In the genomic region with DNA sequence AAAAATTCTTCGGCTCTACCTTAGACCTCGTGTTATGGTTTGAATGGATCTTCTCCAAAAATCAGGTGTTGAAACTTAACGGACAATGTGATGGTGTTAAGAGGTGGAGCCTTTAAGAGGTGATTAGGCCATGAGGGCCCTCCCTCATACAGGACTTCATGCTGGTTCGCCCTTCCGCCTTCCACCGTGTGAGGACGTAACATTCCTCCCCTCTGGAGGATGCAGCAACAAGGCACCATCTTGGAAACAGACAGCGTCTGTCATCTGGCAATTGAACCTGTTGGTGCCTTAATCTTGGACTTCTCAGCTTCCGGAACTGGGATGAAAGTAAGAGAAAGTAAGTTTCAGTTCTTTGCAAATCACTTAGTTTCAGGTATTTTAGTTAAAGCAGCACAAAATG, we compare ENCODE assay signal across 15 cellular contexts.
DNase-seq lines count a peak whose midpoint lies in the region; ATAC-seq and TF ChIP-seq lines count a peak whose summit lies in the region.
"Had no signal": no experiment of that assay in that cellular context is flagged by ENCODE, and none has a peak within 500 bp of the region (broad histone marks: within the 10 kb centered on the region; RNA-seq: fewer than 3 reads in every experiment).

No MANE protein-coding gene starts in this region.

- peaks cover 32% of the 10 kb centered on the region for H3K27me3 Mint-ChIP-seq in endodermal cell (ENCODE audit: insufficient read depth)

- 47 to 62% methylated on average over 9 of the region's 9 CpGs for WGBS in endodermal cell (ENCODE audit: insufficient coverage in 1 of 2, insufficient read length in 1 of 2), 2 experiments
- no CpG with 5 or more reads among the region's 9 CpGs for WGBS in mesendoderm (ENCODE audit: extremely low coverage, insufficient coverage, low lambda C conversion rate)
- 70 to 81% (median 73%) methylated on average over 9 of the region's 9 CpGs for WGBS in psoas muscle, 3 donors

- intact Hi-C loops in psoas muscle (cut with DNase I): no loop called here

- no peak overlapping the region for H2AK5ac ChIP-seq in mesendoderm (ENCODE audit: low read length)

- no peak overlapping the region for H3K4me2 ChIP-seq in mesendoderm (ENCODE audit: low read length)
- H3K4me2 ChIP-seq: BLaER1 treated with 17β-estradiol and CSF1 and Interleukin-3, amounts not matched to agents 10 nM and 100 nM had no signal

- no peaks in the 10 kb centered on the region for H3K9me3 ChIP-seq in HUES48 (ENCODE audit: control insufficient read depth, insufficient read depth, low read length)
- H3K9me3 ChIP-seq in endodermal cell (ENCODE audit: control insufficient read depth, low read length): no peaks in the 10 kb centered on the region
- no peaks in the 10 kb centered on the region for H3K9me3 ChIP-seq in psoas muscle
- H3K9me3 ChIP-seq: BLaER1 treated with 17β-estradiol and CSF1 and Interleukin-3, amounts not matched to agents 10 nM and 100 nM had no signal

- peaks cover 27% of the 10 kb centered on the region for H3K27me3 ChIP-seq in HUES48 (ENCODE audit: control insufficient read depth, insufficient read depth, low read length)
- no peaks in the 10 kb centered on the region for H3K27me3 ChIP-seq in endodermal cell (ENCODE audit: control insufficient read depth, insufficient read depth, low read length, poor library complexity, severe bottlenecking)
- H3K27me3 ChIP-seq in mesendoderm (ENCODE audit: insufficient read depth, low read length, poor library complexity): no peaks in the 10 kb centered on the region
- no peaks in the 10 kb centered on the region for H3K27me3 ChIP-seq in psoas muscle (ENCODE audit: insufficient read depth in 3 of 3, low read length in 2 of 3)
- H3K27me3 ChIP-seq: BLaER1 treated with 17β-estradiol and CSF1 and Interleukin-3, amounts not matched to agents 10 nM and 100 nM had no signal

- H3K4me3 ChIP-seq in HUES48 (ENCODE audit: low read depth, low read length) (peak overlapping the region; percentile 40), endodermal cell (ENCODE audit: low read length) (no peak overlapping the region), mesendoderm (ENCODE audit: low read length) (no peak overlapping the region), psoas muscle (no peak overlapping the region)
- H3K4me3 ChIP-seq: BLaER1 treated with 17β-estradiol and CSF1 and Interleukin-3, amounts not matched to agents 10 nM and 100 nM; GM12878 had no signal

- H3K36me3 ChIP-seq in HUES48 (ENCODE audit: control insufficient read depth, insufficient read depth, low read length): no peaks in the 10 kb centered on the region
- H3K36me3 ChIP-seq in endodermal cell (ENCODE audit: control insufficient read depth, insufficient read depth, low read length): no peaks in the 10 kb centered on the region
- no peaks in the 10 kb centered on the region for H3K36me3 ChIP-seq in mesendoderm (ENCODE audit: control insufficient read depth, insufficient read depth, low read length)
- H3K36me3 ChIP-seq in psoas muscle (ENCODE audit: insufficient read depth in 1 of 2, low read depth in 1 of 2): no peaks in the 10 kb centered on the region
- H3K36me3 ChIP-seq: BLaER1 treated with 17β-estradiol and CSF1 and Interleukin-3, amounts not matched to agents 10 nM and 100 nM had no signal

- peak overlapping the region; percentile 5 for H3K4me3 Mint-ChIP-seq in endodermal cell
- H3K4me3 Mint-ChIP-seq: CD4-positive, CD25-positive, alpha-beta regulatory T cell; HFFc6 had no signal

- peak overlapping the region; percentile 33 for H3K27ac Mint-ChIP-seq in endodermal cell
- H3K27ac Mint-ChIP-seq: HFFc6 had no signal

- no peak overlapping the region for H3K4ac ChIP-seq in mesendoderm (ENCODE audit: low read depth, low read length)

- H3K36me3 Mint-ChIP-seq in endodermal cell (ENCODE audit: low read depth): no peaks in the 10 kb centered on the region
- H3K36me3 Mint-ChIP-seq: CD4-positive, CD25-positive, alpha-beta regulatory T cell had no signal

- H2BK15ac ChIP-seq in mesendoderm (replicated peaks; ENCODE audit: low read depth): no peak overlapping the region

- H3K9me3 Mint-ChIP-seq in endodermal cell: no peaks in the 10 kb centered on the region
- H3K9me3 Mint-ChIP-seq: HFFc6 had no signal

- no peak overlapping the region for H4K8ac ChIP-seq in mesendoderm (ENCODE audit: low read depth, low read length)

- no peaks in the 10 kb centered on the region for H3K79me1 ChIP-seq in mesendoderm (ENCODE audit: low read length)

- ATAC-seq in psoas muscle (no peak), GM21367 (IDR thresholded peaks at IDR 0.05; ENCODE audit: unreplicated experiment) (no peak)
- ATAC-seq: GM12878 had no signal

- H3K4me1 ChIP-seq in HUES48 (ENCODE audit: control insufficient read depth, insufficient read depth, low read length) (peaks cover 25% of the 10 kb centered on the region), endodermal cell (ENCODE audit: control insufficient read depth, insufficient read depth, low read length) (peaks cover 10% of the 10 kb centered on the region), mesendoderm (ENCODE audit: control insufficient read depth, low read depth, low read length) (peaks cover 7% of the 10 kb centered on the region), psoas muscle (no peaks in the 10 kb centered on the region)

- peak overlapping the region; percentile 46; the same call in 1 of the 2 replicates for H3K9ac ChIP-seq in HUES48 (ENCODE audit: low read depth, low read length)
- H3K9ac ChIP-seq in endodermal cell (ENCODE audit: extremely low read depth, low read length, poor library complexity, severe bottlenecking): no peak overlapping the region
- H3K9ac ChIP-seq in mesendoderm (ENCODE audit: low read length): no peak overlapping the region
- H3K9ac ChIP-seq: BLaER1 treated with 17β-estradiol and CSF1 and Interleukin-3, amounts not matched to agents 10 nM and 100 nM had no signal

- H3K56ac ChIP-seq in mesendoderm (ENCODE audit: low read length): no peak overlapping the region

- H3K27ac ChIP-seq in HUES48 (ENCODE audit: low read depth, low read length) (peak overlapping the region; percentile 89), endodermal cell (ENCODE audit: low read depth, low read length) (no peak overlapping the region), mesendoderm (ENCODE audit: low read depth, low read length) (no peak overlapping the region), psoas muscle (no peak overlapping the region)
- H3K27ac ChIP-seq: BLaER1 treated with 17β-estradiol and CSF1 and Interleukin-3, amounts not matched to agents 10 nM and 100 nM had no signal

- H2BK5ac ChIP-seq in mesendoderm (ENCODE audit: low read length): no peak overlapping the region

- TF ChIP-seq CTCF in endodermal cell (conservative IDR thresholded peaks at IDR 0.05) (no peak), psoas muscle (IDR thresholded peaks at IDR 0.05) (no peak)

- no peak overlapping the region for H4K5ac ChIP-seq in mesendoderm (ENCODE audit: low read length)

- H3K23ac ChIP-seq in mesendoderm (ENCODE audit: low read length): no peak overlapping the region

- H3K18ac ChIP-seq in mesendoderm (ENCODE audit: low read length): no peak overlapping the region

- H3K79me2 ChIP-seq in mesendoderm (ENCODE audit: control insufficient read depth, insufficient read depth, low read length): no peaks in the 10 kb centered on the region

- DNase-seq in ELF-1 (ENCODE audit: low read depth, low spot score) (peak; percentile 63), endodermal cell (peak; percentile 76), mesendoderm (peak; percentile 61), psoas muscle (no peak), activated gamma-delta T cell (lab: John Stamatoyannopoulos, UW) (no peak)
- DNase-seq: 8988T; CD4-positive, CD25-positive, alpha-beta regulatory T cell; DMS53; GOT3; HCEC 1CT; HFFc6 had no signal

- H2BK120ac ChIP-seq in mesendoderm (ENCODE audit: low read depth, low read length): no peak overlapping the region

- H3K4me1 Mint-ChIP-seq in endodermal cell: peaks cover 27% of the 10 kb centered on the region
- H3K4me1 Mint-ChIP-seq: CD4-positive, CD25-positive, alpha-beta regulatory T cell had no signal

Comparison
In these comparisons a context has a peak if more than half of its experiments do, and no peak if none do; other contexts are left out.
1. DNase-seq: peak in ELF-1 (single experiment), endodermal cell (single experiment) and mesendoderm (single experiment); none in psoas muscle (0 of 2) and activated gamma-delta T cell (single experiment).